ENCODE assay signal across 2 cellular contexts in genomic region chr5:129061849-129062248, GRCh38.
TF ChIP-seq lines count a peak whose summit lies in the region.

No MANE protein-coding gene starts in this region.

TF ChIP-seq in HepG2, 621 proteins besides CTCF, POLR2A, EP300 and RAD21:
- 0 out of 2 replicates have a peak, but pooled peaks have one; percentile 24 for TF ChIP-seq MAFF (IDR thresholded peaks at IDR 0.05; ENCODE audit: low read depth, low read length)
- peak in 1 of 2 experiments; percentile 61; a peak in 2 of 4 replicates for TF ChIP-seq MAFK (conservative IDR thresholded peaks at IDR 0.05 in 1 of 2, IDR thresholded peaks at IDR 0.05 in 1 of 2; ENCODE audit: low read length in 2 of 2)
- no peak for TF ChIP-seq PPARG (CRISPR knock-in tag; conservative IDR thresholded peaks at IDR 0.05)
- no peak for TF ChIP-seq ZNF337 (CRISPR knock-in tag; IDR thresholded peaks at IDR 0.05; ENCODE audit: borderline replicate concordance, low read depth)

TF ChIP-seq in K562, 482 proteins besides CTCF, POLR2A, EP300 and RAD21 (continued from another document):
- TF ChIP-seq ATF3 (IDR thresholded peaks at IDR 0.05), result no peak
- no peak for TF ChIP-seq ATF3 (CRISPR knock-in tag; conservative IDR thresholded peaks at IDR 0.05)
- TF ChIP-seq MAFG (tag; conservative IDR thresholded peaks at IDR 0.05), result 0 out of 2 replicates have a peak, but pooled peaks have one; percentile 17
- peak; percentile 57 for TF ChIP-seq ZNF316 (IDR thresholded peaks at IDR 0.05)
- TF ChIP-seq C11orf30 (IDR thresholded peaks at IDR 0.05; ENCODE audit: low read depth), result peak; percentile 18; the same call in 1 of the 2 replicates
